ENCODE assay signal across 9 cellular contexts in the genomic region with DNA sequence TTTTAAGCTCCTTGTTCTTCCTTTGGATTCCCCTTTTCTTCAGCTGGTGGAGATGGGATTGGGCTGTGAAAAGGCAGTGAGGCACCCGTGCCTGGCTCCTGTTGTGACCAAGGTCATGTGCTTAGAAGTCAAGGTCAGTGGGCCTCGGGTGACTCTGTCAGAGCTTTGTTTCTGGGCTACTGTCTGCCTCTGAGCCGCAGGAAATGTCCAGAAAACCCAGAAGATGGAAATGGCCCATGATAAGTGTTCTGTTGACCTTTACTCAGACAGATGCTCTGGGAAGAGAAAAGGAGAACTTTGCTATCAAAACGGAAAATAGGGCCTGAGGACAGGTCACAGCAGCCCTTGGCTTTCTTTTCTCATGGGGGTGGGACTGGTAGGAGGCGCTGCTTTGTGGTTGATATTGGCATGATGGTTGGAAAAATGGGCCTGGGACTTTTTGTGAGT. TPM values are rescaled to one million over a fixed set of nuclear protein-coding genes. Genes with fewer than 3 reads are reported as not detected.
DNase-seq lines count a peak whose midpoint lies in the region; ATAC-seq and TF ChIP-seq lines count a peak whose summit lies in the region.
"Had no signal": no experiment of that assay in that cellular context is flagged by ENCODE, and none has a peak within 500 bp of the region (broad histone marks: within the 10 kb centered on the region; RNA-seq: fewer than 3 reads in every experiment).

No MANE protein-coding gene starts in this region.

- WGBS in thyroid gland, 2 donors: 45 to 49% methylated on average over 5 of the region's 5 CpGs

- no peak for TF ChIP-seq CTCF in thyroid gland (IDR thresholded peaks at IDR 0.05)

- no peaks in the 10 kb centered on the region for H3K9me3 Mint-ChIP-seq in activated T-cell treated with anti-CD3 and anti-CD28 coated beads, Interleukin-2, amount 50 U/mL, for 4 hours
- no peaks in the 10 kb centered on the region for H3K9me3 Mint-ChIP-seq in activated CD4-positive, alpha-beta memory T cell treated with anti-CD3 and anti-CD28 coated beads, Interleukin-2, amount 10 ng/mL, durations not matched to agents 7 days and 5 days
- no peaks in the 10 kb centered on the region for H3K9me3 Mint-ChIP-seq in immature natural killer cell

- no peak for ATAC-seq in activated T-cell treated with anti-CD3 and anti-CD28 coated beads, Interleukin-2, amount 50 U/mL, for 4 hours
- ATAC-seq in HG03432 (IDR thresholded peaks at IDR 0.05; ENCODE audit: unreplicated experiment): no peak
- no peak for ATAC-seq in HG02678 (IDR thresholded peaks at IDR 0.05; ENCODE audit: unreplicated experiment)

- peak overlapping the region; percentile 12 for H3K27ac Mint-ChIP-seq in activated CD4-positive, alpha-beta memory T cell treated with anti-CD3 and anti-CD28 coated beads, Interleukin-2, amount 10 ng/mL, durations not matched to agents 7 days and 5 days
- H3K27ac Mint-ChIP-seq in immature natural killer cell: peak overlapping the region in 4 of 6 donors; percentile 20 to 39 (median 22)

- H3K27me3 Mint-ChIP-seq in activated T-cell treated with anti-CD3 and anti-CD28 coated beads, Interleukin-2, amount 50 U/mL, for 4 hours (ENCODE audit: low read depth): no peaks in the 10 kb centered on the region
- H3K27me3 Mint-ChIP-seq in activated CD4-positive, alpha-beta memory T cell treated with anti-CD3 and anti-CD28 coated beads, Interleukin-2, amount 10 ng/mL, durations not matched to agents 7 days and 5 days: no peaks in the 10 kb centered on the region
- H3K27me3 Mint-ChIP-seq in immature natural killer cell (ENCODE audit: low read depth in 3 of 3): peaks cover 0 to 16% (median 9%) of the 10 kb centered on the region in 3 donors

- H3K27me3 ChIP-seq in thyroid gland: no peaks in the 10 kb centered on the region

- TF ChIP-seq POLR2A in thyroid gland (IDR thresholded peaks at IDR 0.05): no peak

- intact Hi-C loops in thyroid gland (cut with DNase I): no loop called here

- peaks cover 14 to 22% of the 10 kb centered on the region in 2 donors for H3K4me1 ChIP-seq in thyroid gland

- no peak for DNase-seq in activated T-cell treated with anti-CD3 and anti-CD28 coated beads, Interleukin-2, amount 50 U/mL, for 4 hours
- no peak for DNase-seq in activated T-cell treated with anti-CD3 and anti-CD28 coated beads for 4 hours
- DNase-seq in activated CD4-positive, alpha-beta memory T cell treated with anti-CD3 and anti-CD28 coated beads, Interleukin-2, amount 10 ng/mL, durations not matched to agents 7 days and 5 days: no peak
- DNase-seq in immature natural killer cell: no peak
- DNase-seq in thyroid gland: no peak
- DNase-seq in C1 segment of cervical spinal cord (lab: John Stamatoyannopoulos, UW): no peak
- DNase-seq: NCI-H2227 treated with DMSO at 0.1 percent for 48 hours had no signal

- peak overlapping the region; percentile 74 for H3K4me3 Mint-ChIP-seq in activated T-cell treated with anti-CD3 and anti-CD28 coated beads, Interleukin-2, amount 50 U/mL, for 4 hours
- peak overlapping the region; percentile 94 for H3K4me3 Mint-ChIP-seq in activated CD4-positive, alpha-beta memory T cell treated with anti-CD3 and anti-CD28 coated beads, Interleukin-2, amount 10 ng/mL, durations not matched to agents 7 days and 5 days
- peak overlapping the region in 1 of 5 donors; percentile 45 for H3K4me3 Mint-ChIP-seq in immature natural killer cell

- H3K27ac ChIP-seq in thyroid gland: peak overlapping the region; percentile 51 to 96 (median 87)

- H3K4me3 ChIP-seq in thyroid gland (replicated peaks in 1 of 3): peak overlapping the region in 1 of 3 donors; percentile 1

- peaks cover 61% of the 10 kb centered on the region for H3K4me1 Mint-ChIP-seq in activated T-cell treated with anti-CD3 and anti-CD28 coated beads, Interleukin-2, amount 50 U/mL, for 4 hours (ENCODE audit: low read depth)
- H3K4me1 Mint-ChIP-seq in activated CD4-positive, alpha-beta memory T cell treated with anti-CD3 and anti-CD28 coated beads, Interleukin-2, amount 10 ng/mL, durations not matched to agents 7 days and 5 days: peaks cover 57% of the 10 kb centered on the region
- H3K4me1 Mint-ChIP-seq in immature natural killer cell: peaks cover 31 to 32% of the 10 kb centered on the region in 2 donors

- H3K36me3 ChIP-seq in thyroid gland: no peaks in the 10 kb centered on the region

- CTCF ChIA-PET in activated CD4-positive, alpha-beta memory T cell treated with anti-CD3 and anti-CD28 coated beads, Interleukin-2, amount 10 ng/mL, durations not matched to agents 7 days and 5 days (lab: Charles Lee): interaction anchor here (1.0 kb wide), 1 partner anchor 64 kb away, joined by 3 read pairs; a partner anchor contains a TSS

- POLR2A ChIA-PET in activated CD4-positive, alpha-beta memory T cell treated with anti-CD3 and anti-CD28 coated beads, Interleukin-2, amount 10 ng/mL, durations not matched to agents 7 days and 5 days (lab: Charles Lee): interaction anchor here (3.0 kb wide), 1 partner anchor 8 kb away, joined by 52 read pairs; no protein-coding TSS in a partner anchor

- H3K9me3 ChIP-seq in thyroid gland: no peaks in the 10 kb centered on the region

- H3K36me3 Mint-ChIP-seq in activated T-cell treated with anti-CD3 and anti-CD28 coated beads, Interleukin-2, amount 50 U/mL, for 4 hours (ENCODE audit: insufficient read depth): peaks cover 10% of the 10 kb centered on the region
- peaks cover 25% of the 10 kb centered on the region for H3K36me3 Mint-ChIP-seq in activated CD4-positive, alpha-beta memory T cell treated with anti-CD3 and anti-CD28 coated beads, Interleukin-2, amount 10 ng/mL, durations not matched to agents 7 days and 5 days (ENCODE audit: low read depth)
- H3K36me3 Mint-ChIP-seq in immature natural killer cell: no peaks in the 10 kb centered on the region

RNA-seq across cellular contexts. Expression of a gene that starts 2.9 kb away (rescaled TPM):
- 10 to 100 TPM; 53.3 to 59.5 (median 54.3) TPM for total RNA-seq in activated T-cell treated with anti-CD3 and anti-CD28 coated beads, Interleukin-2, amount 50 U/mL, for 4 hours
- 10 to 100 TPM; 41.4 to 44.2 TPM for total RNA-seq in activated CD4-positive, alpha-beta memory T cell treated with anti-CD3 and anti-CD28 coated beads, Interleukin-2, amount 10 ng/mL, durations not matched to agents 7 days and 5 days
- 1 to 10 TPM; 2.3 to 3.6 (median 2.3) TPM for polyA plus RNA-seq in immature natural killer cell
- 10 to 100 TPM; 42.7 to 76.7 (median 70.1) TPM for total RNA-seq in thyroid gland
